In the genomic region with DNA sequence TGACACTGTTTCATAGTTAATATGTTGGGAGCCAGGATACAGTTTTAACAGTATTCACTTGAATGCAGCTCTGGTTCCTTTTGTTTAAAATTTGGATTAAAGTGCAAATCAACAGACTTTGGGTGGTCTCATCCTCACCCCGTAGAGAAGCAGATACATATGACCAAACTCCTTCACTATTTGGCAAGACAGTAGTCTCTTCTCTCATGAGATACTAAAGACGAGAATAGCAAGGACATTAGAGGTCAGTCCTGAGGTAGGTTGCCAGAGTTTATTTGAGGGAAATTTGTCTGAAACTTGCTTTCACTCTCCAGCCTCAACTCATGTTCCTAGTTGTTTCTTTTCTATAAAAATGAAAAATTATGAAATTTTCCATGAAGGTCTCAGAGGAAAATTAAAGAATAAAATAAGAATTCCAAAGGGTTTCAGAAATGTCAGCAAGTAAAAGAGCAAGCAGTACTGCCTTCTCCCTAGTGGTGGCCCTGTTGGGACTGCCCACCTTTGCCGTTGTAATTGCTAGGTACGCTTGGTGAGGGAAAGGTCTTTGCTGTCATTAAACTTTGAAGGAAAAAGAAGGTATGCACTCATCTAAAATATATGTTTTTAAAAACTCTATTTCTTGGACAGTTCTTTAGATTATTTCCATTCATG, we compare ENCODE assay signal across 19 cellular contexts.
DNase-seq lines count a peak whose midpoint lies in the region; ATAC-seq and TF ChIP-seq lines count a peak whose summit lies in the region.
"Had no signal": no experiment of that assay in that cellular context is flagged by ENCODE, and none has a peak within 500 bp of the region (broad histone marks: within the 10 kb centered on the region; RNA-seq: fewer than 3 reads in every experiment).

No MANE protein-coding gene starts in this region.

- H3K4me1 ChIP-seq in neural progenitor cell (peaks cover 32% of the 10 kb centered on the region), aorta (ENCODE audit: control insufficient read depth in 1 of 2, insufficient read depth in 2 of 2, low read length in 2 of 2) (peaks cover 8 to 10% of the 10 kb centered on the region in 2 donors)

- H3K27me3 ChIP-seq in neural progenitor cell (no peaks in the 10 kb centered on the region), aorta (ENCODE audit: control insufficient read depth in 1 of 2, insufficient read depth in 2 of 2, low read length in 1 of 2) (no peaks in the 10 kb centered on the region)

- H3K9me3 Mint-ChIP-seq in neural progenitor cell: no peaks in the 10 kb centered on the region
- H3K9me3 Mint-ChIP-seq: nephron progenitor cell had no signal

- peak overlapping the region; percentile 69 for H3K4me2 ChIP-seq in neural progenitor cell
- H3K4me2 ChIP-seq: PC-9, smooth muscle cell had no signal

- DNase-seq in astrocyte of the cerebellum (ENCODE audit: low read depth) (no peak), Right ventricle myocardium superior (no peak), neural progenitor cell (ENCODE audit: low spot score) (no peak), aorta (no peak), NCI-H345 treated with DMSO at 0.1 percent for 48 hours (lab: John Stamatoyannopoulos, UW; ENCODE audit: unreplicated experiment) (no peak), superior temporal gyrus (ENCODE audit: extremely low spot score) (no peak), AML-193 (lab: John Stamatoyannopoulos, UW) (no peak)
- DNase-seq: activated CD4-positive, CD25-positive, alpha-beta regulatory T cell; activated naive CD4-positive, alpha-beta T cell treated with anti-CD3 and anti-CD28 coated beads, Interleukin-2, amount 50 U/mL, for 16 hours; central memory CD4-positive, alpha-beta T cell; DND-41; Kasumi-1; NCI-H187; NCI-H510A; nephron progenitor cell; PC-9; T-helper 1 cell had no signal

- H3F3A ChIP-seq in neural progenitor cell (ENCODE audit: low read depth): peaks cover 10% of the 10 kb centered on the region

- peaks cover 4% of the 10 kb centered on the region for H3K36me3 Mint-ChIP-seq in neural progenitor cell

- H3K9me3 ChIP-seq in neural progenitor cell (ENCODE audit: low read depth) (no peaks in the 10 kb centered on the region), aorta (ENCODE audit: control insufficient read depth, low read length) (no peaks in the 10 kb centered on the region)

- H3K27ac Mint-ChIP-seq in neural progenitor cell: no peak overlapping the region
- H3K27ac Mint-ChIP-seq: nephron progenitor cell had no signal

- intact Hi-C loops in Right ventricle myocardium superior (cut with DNase I) (no loop called here), aorta (cut with DNase I) (loop anchor here in 1 of 2 donors (5.0 kb wide), 1 partner anchor 52 kb away; no protein-coding TSS in a partner anchor)

- in situ Hi-C loops in astrocyte of the cerebellum (cut with HindIII; ENCODE audit: low sequenced_read_pairs): no loop called here

- H2AFZ ChIP-seq in neural progenitor cell (replicated peaks): no peak overlapping the region
- H2AFZ ChIP-seq: PC-9 had no signal

- H3K4me1 Mint-ChIP-seq in neural progenitor cell: peaks cover 32% of the 10 kb centered on the region

- H4K20me1 ChIP-seq in neural progenitor cell (ENCODE audit: low read depth): no peaks in the 10 kb centered on the region

- ATAC-seq in Right ventricle myocardium superior (ENCODE audit: poor library complexity) (peak; percentile 67), aorta (ENCODE audit: low FRiP score) (peak; percentile 47)
- ATAC-seq: left lobe of liver had no signal

- H3K4me3 Mint-ChIP-seq in neural progenitor cell: no peak overlapping the region
- H3K4me3 Mint-ChIP-seq: nephron progenitor cell had no signal

- TF ChIP-seq CTCF in astrocyte of the cerebellum (IDR thresholded peaks at IDR 0.05; ENCODE audit: low read depth, low read length, missing control alignments): peak; percentile 16
- peak; percentile 22 for TF ChIP-seq CTCF in neural progenitor cell (IDR thresholded peaks at IDR 0.05)

- 23 to 26% methylated on average over 4 of the region's 4 CpGs for WGBS in aorta, 2 donors

- H3K9ac ChIP-seq in neural progenitor cell: no peak overlapping the region

- H3K79me2 ChIP-seq in neural progenitor cell (ENCODE audit: low read depth): no peaks in the 10 kb centered on the region

- H3K4me3 ChIP-seq in astrocyte of the cerebellum (ENCODE audit: low read depth, low read length) (no peak overlapping the region), neural progenitor cell (no peak overlapping the region), aorta (ENCODE audit: low read length in 2 of 2) (no peak overlapping the region)
- H3K4me3 ChIP-seq: PC-9, smooth muscle cell had no signal

- no peaks in the 10 kb centered on the region for H3K27me3 Mint-ChIP-seq in neural progenitor cell (ENCODE audit: insufficient read depth, low read depth)

- H3K36me3 ChIP-seq in neural progenitor cell (no peaks in the 10 kb centered on the region), aorta (ENCODE audit: control insufficient read depth in 1 of 2, insufficient read depth in 2 of 2, low read length in 1 of 2) (no peaks in the 10 kb centered on the region)

- peak overlapping the region; percentile 71 for H3K27ac ChIP-seq in neural progenitor cell
- H3K27ac ChIP-seq in aorta (ENCODE audit: low read depth in 1 of 2, low read length in 2 of 2): peak overlapping the region; percentile 47 to 48
- H3K27ac ChIP-seq: PC-9 had no signal
